25 cellular contexts compared by ENCODE assay signal in genomic region chr16:53848277-53848942, GRCh38.
DNase-seq lines count a peak whose midpoint lies in the region; ATAC-seq, FAIRE-seq and TF ChIP-seq lines count a peak whose summit lies in the region.
"Had no signal": no experiment of that assay in that cellular context is flagged by ENCODE, and none has a peak within 500 bp of the region (broad histone marks: within the 10 kb centered on the region; RNA-seq: fewer than 3 reads in every experiment).

No MANE protein-coding gene starts in this region.

- CTCF ChIA-PET in H1 (lab: Charles Lee; ENCODE audit: partially characterized antibody): interaction anchor here (0.7 kb wide), 1 partner anchor 38 kb away, joined by 3 read pairs; no protein-coding TSS in a partner anchor

- H3K4me1 ChIP-seq in H1 (replicated peaks in 1 of 4; ENCODE audit: control insufficient read depth in 3 of 4, insufficient read depth in 4 of 4, low read length in 3 of 4): peaks cover 0 to 6% (median 0%) of the 10 kb centered on the region in 4 experiments; a peak in 2 of 7 replicates
- H3K4me1 ChIP-seq in adrenal gland (replicated peaks in 1 of 2): peaks cover 0 to 9% of the 10 kb centered on the region in 2 donors
- H3K4me1 ChIP-seq in left ventricle myocardium inferior: peaks cover 3% of the 10 kb centered on the region
- H3K4me1 ChIP-seq in heart left ventricle: peaks cover 0 to 20% (median 0%) of the 10 kb centered on the region in 12 donors
- H3K4me1 ChIP-seq: A549, BE2C, colonic mucosa, gastroesophageal sphincter had no signal

- H2AK5ac ChIP-seq in H1 (ENCODE audit: low read depth, low read length): no peak overlapping the region

- H2BK120ac ChIP-seq in H1 (replicated peaks; ENCODE audit: low read depth, low read length): no peak overlapping the region

- no peaks in the 10 kb centered on the region for H3K9me3 Mint-ChIP-seq in progenitor cell of endocrine pancreas (ENCODE audit: low read depth)
- H3K9me3 Mint-ChIP-seq: activated T-helper 2 cell treated with anti-CD3 and anti-CD28 coated beads, Interferon-gamma antibody, Interleukin-2, Interleukin-4, amounts not matched to agents 10 μg/mL and 5 μg/mL and 100 μg/mL, durations not matched to agents 14 hours and 24 hours and 36 hours; natural killer cell treated with Interleukin-12 subunit alpha and Interleukin-12 subunit beta and Interleukin-15 and Interleukin-18, amount 100 ng/mL, for 72 hours; T-helper 2 cell treated with Interferon-gamma antibody and Interleukin-4, amounts not matched to agents 5 μg/mL and 100 μg/mL, for 36 hours had no signal

- TF ChIP-seq CTCF in H1 (IDR thresholded peaks at IDR 0.05; ENCODE audit: control extremely low read depth in 1 of 3, insufficient read depth in 1 of 3, low read depth in 1 of 3, low read length in 3 of 3): no peak
- TF ChIP-seq CTCF in progenitor cell of endocrine pancreas (IDR thresholded peaks at IDR 0.05; ENCODE audit: unreplicated experiment): no peak
- TF ChIP-seq CTCF in adrenal gland (IDR thresholded peaks at IDR 0.05): no peak
- no peak for TF ChIP-seq CTCF in left ventricle myocardium inferior (IDR thresholded peaks at IDR 0.05; ENCODE audit: borderline replicate concordance)
- no peak for TF ChIP-seq CTCF in heart left ventricle (IDR thresholded peaks at IDR 0.05)

- H3K4me1 Mint-ChIP-seq in progenitor cell of endocrine pancreas (ENCODE audit: low read depth): peaks cover 15% of the 10 kb centered on the region

- WGBS in H1 (ENCODE audit: extremely low coverage in 1 of 2, insufficient coverage in 1 of 2, insufficient read length in 1 of 2, insufficient replicate concordance in 2 of 2, low coverage in 1 of 2, low lambda C conversion rate in 2 of 2, missing lambda C conversion rate in 1 of 2), 2 experiments: 86% methylated on average over 3 of the region's 3 CpGs; no CpG with 5 or more reads in 1 of the 2 experiments
- 64 to 68% (median 67%) methylated on average over 3 of the region's 3 CpGs for WGBS in adrenal gland, 4 donors
- WGBS in heart left ventricle, 4 donors: 83 to 88% (median 84%) methylated on average over 3 of the region's 3 CpGs

- FAIRE-seq in H1 (lab: Jason Lieb, UNC): no peak
- FAIRE-seq: A549 had no signal

- H2BK12ac ChIP-seq in H1 (ENCODE audit: low read depth, low read length): peak overlapping the region; percentile 50; the same call in 1 of the 2 replicates

- TF ChIP-seq RAD21 in H1 (IDR thresholded peaks at IDR 0.05 in 1 of 2, conservative IDR thresholded peaks at IDR 0.05 in 1 of 2; ENCODE audit: low read depth in 2 of 2, low read length in 2 of 2): no peak

- TF ChIP-seq POLR2A in H1 (IDR thresholded peaks at IDR 0.05; ENCODE audit: control extremely low read depth in 1 of 2, low read depth in 2 of 2, low read length in 2 of 2) (no peak), adrenal gland (IDR thresholded peaks at IDR 0.05) (no peak), heart left ventricle (IDR thresholded peaks at IDR 0.05) (no peak)

- H3K9me3 ChIP-seq in H1 (ENCODE audit: insufficient read depth in 2 of 2, low read depth in 1 of 2, low read length in 1 of 2): no peaks in the 10 kb centered on the region
- H3K9me3 ChIP-seq in adrenal gland (replicated peaks in 1 of 3): no peaks in the 10 kb centered on the region
- H3K9me3 ChIP-seq in left ventricle myocardium inferior (replicated peaks): no peaks in the 10 kb centered on the region
- H3K9me3 ChIP-seq in heart left ventricle: no peaks in the 10 kb centered on the region
- H3K9me3 ChIP-seq: A549, BE2C, colonic mucosa, gastroesophageal sphincter, sigmoid colon, upper lobe of left lung had no signal

- no peaks in the 10 kb centered on the region for H3K79me2 ChIP-seq in H1 (ENCODE audit: control insufficient read depth in 1 of 2, insufficient read depth in 2 of 2, low read length in 2 of 2)

- no peak overlapping the region for H3K9ac ChIP-seq in H1 (replicated peaks in 1 of 4; ENCODE audit: extremely low read depth in 1 of 4, low read depth in 3 of 4, low read length in 3 of 4)

- DNase-seq in NCI-H510A treated with DMSO at 0.1 percent for 48 hours (lab: John Stamatoyannopoulos, UW): peak; percentile 34
- DNase-seq in NCI-H510A (lab: John Stamatoyannopoulos, UW): no peak
- DNase-seq in NCI-H146 (lab: John Stamatoyannopoulos, UW): peak; percentile 27
- no peak for DNase-seq in H1 (ENCODE audit: low read depth in 1 of 2, low spot score in 2 of 2)
- no peak for DNase-seq in progenitor cell of endocrine pancreas (ENCODE audit: low spot score, unreplicated experiment)
- DNase-seq in adrenal gland: no peak
- DNase-seq in left ventricle myocardium inferior: no peak
- DNase-seq in heart left ventricle: no peak
- DNase-seq: activated CD8-positive, alpha-beta memory T cell treated with anti-CD3 and anti-CD28 coated beads, Interleukin-2, amount 50 U/mL, for 48 hours; BE2C; colonic mucosa; COR-L47; KG1; left colon; MV-4-11; NCI-H2029; NCI-H446; posterior cingulate gyrus; sigmoid colon; upper lobe of left lung had no signal

- no peaks in the 10 kb centered on the region for H3K79me1 ChIP-seq in H1 (ENCODE audit: low read depth, low read length)

- POLR2A ChIA-PET in H1 (lab: Charles Lee; ENCODE audit: partially characterized antibody): no interaction called here

- H3K4me3 Mint-ChIP-seq in progenitor cell of endocrine pancreas (ENCODE audit: low read depth): no peak overlapping the region
- H3K4me3 Mint-ChIP-seq: natural killer cell treated with Interleukin-12 subunit alpha and Interleukin-12 subunit beta and Interleukin-15 and Interleukin-18, amount 100 ng/mL, for 72 hours; T-helper 2 cell treated with Interferon-gamma antibody and Interleukin-4, amounts not matched to agents 5 μg/mL and 100 μg/mL, for 36 hours had no signal

- H2BK15ac ChIP-seq in H1 (ENCODE audit: low read length): no peak overlapping the region

- no peak overlapping the region for H3K18ac ChIP-seq in H1 (ENCODE audit: extremely low read depth, low read length)

- no peak overlapping the region for H3K4me2 ChIP-seq in H1 (ENCODE audit: insufficient read depth in 1 of 2, low read depth in 2 of 2, low read length in 2 of 2)
- H3K4me2 ChIP-seq: A549 had no signal

- H4K20me1 ChIP-seq in H1 (replicated peaks in 1 of 2; ENCODE audit: control insufficient read depth in 1 of 2, insufficient read depth in 2 of 2, low read length in 2 of 2): no peaks in the 10 kb centered on the region

- no peaks in the 10 kb centered on the region; the same call in 1 of the 2 replicates for H3K23me2 ChIP-seq in H1 (ENCODE audit: low read depth, low read length)

- H3K4ac ChIP-seq in H1 (replicated peaks; ENCODE audit: insufficient read length, low read depth, low read length): no peak overlapping the region

- H4K5ac ChIP-seq in H1 (ENCODE audit: insufficient read length, low read depth, low read length): no peak overlapping the region

- H2BK20ac ChIP-seq in H1 (ENCODE audit: low read length): no peak overlapping the region

- TF ChIP-seq EP300 in H1 (IDR thresholded peaks at IDR 0.05; ENCODE audit: borderline replicate concordance in 1 of 2, low read depth in 2 of 2, low read length in 2 of 2): no peak

- H3K27ac Mint-ChIP-seq in progenitor cell of endocrine pancreas: peak overlapping the region; percentile 21
- H3K27ac Mint-ChIP-seq: activated T-helper 2 cell treated with anti-CD3 and anti-CD28 coated beads, Interferon-gamma antibody, Interleukin-2, Interleukin-4, amounts not matched to agents 10 μg/mL and 5 μg/mL and 100 μg/mL, durations not matched to agents 14 hours and 24 hours and 36 hours; natural killer cell treated with Interleukin-12 subunit alpha and Interleukin-12 subunit beta and Interleukin-15 and Interleukin-18, amount 100 ng/mL, for 72 hours; T-helper 2 cell treated with Interferon-gamma antibody and Interleukin-4, amounts not matched to agents 5 μg/mL and 100 μg/mL, for 36 hours had no signal

- H3K56ac ChIP-seq in H1 (replicated peaks; ENCODE audit: insufficient read length, low read depth, low read length): no peak overlapping the region

- no peak overlapping the region for H4K91ac ChIP-seq in H1 (replicated peaks; ENCODE audit: insufficient read length, low read length)

- H3K4me3 ChIP-seq in H1 (ENCODE audit: extremely low read depth in 1 of 4, insufficient read depth in 2 of 4, low read depth in 3 of 4, low read length in 4 of 4) (no peak overlapping the region), adrenal gland (no peak overlapping the region), left ventricle myocardium inferior (no peak overlapping the region), heart left ventricle (no peak overlapping the region)
- H3K4me3 ChIP-seq: A549, colonic mucosa, gastroesophageal sphincter, sigmoid colon, upper lobe of left lung had no signal

- peak overlapping the region; percentile 39; the same call in 1 of the 2 replicates for H4K8ac ChIP-seq in H1 (ENCODE audit: extremely low read depth, insufficient read depth, low read length)

- intact Hi-C loops in adrenal gland (cut with DNase I): no loop called here
- intact Hi-C loops in left ventricle myocardium inferior (cut with micrococcal nuclease): no loop called here
- intact Hi-C loops in heart left ventricle (cut with DNase I): no loop called here

- no peak overlapping the region for H3K14ac ChIP-seq in H1 (ENCODE audit: insufficient read length)

- H2BK5ac ChIP-seq in H1 (ENCODE audit: low read depth, low read length): no peak overlapping the region

- H3K23ac ChIP-seq in H1 (ENCODE audit: insufficient read length): no peak overlapping the region

- peaks cover 2% of the 10 kb centered on the region for H3K36me3 Mint-ChIP-seq in progenitor cell of endocrine pancreas (ENCODE audit: insufficient read depth)

- no peaks in the 10 kb centered on the region for H3K27me3 ChIP-seq in H1 (replicated peaks in 1 of 4; ENCODE audit: control insufficient read depth in 3 of 4, extremely low read depth in 1 of 4, insufficient read depth in 3 of 4, low read length in 3 of 4)
- H3K27me3 ChIP-seq in adrenal gland: no peaks in the 10 kb centered on the region
- H3K27me3 ChIP-seq in left ventricle myocardium inferior (ENCODE audit: low read depth): no peaks in the 10 kb centered on the region
- H3K27me3 ChIP-seq in heart left ventricle: no peaks in the 10 kb centered on the region
- H3K27me3 ChIP-seq: BE2C, colonic mucosa, gastroesophageal sphincter, sigmoid colon, upper lobe of left lung had no signal

- no peak for ATAC-seq in heart left ventricle
- ATAC-seq: A549; gastroesophageal sphincter; left colon; natural killer cell treated with Interleukin-12 subunit alpha and Interleukin-12 subunit beta and Interleukin-15 and Interleukin-18, amount 100 ng/mL, for 72 hours had no signal

- no peak overlapping the region for H3K27ac ChIP-seq in H1 (ENCODE audit: low read depth, low read length)
- H3K27ac ChIP-seq in adrenal gland: no peak overlapping the region
- no peak overlapping the region for H3K27ac ChIP-seq in left ventricle myocardium inferior (replicated peaks)
- no peak overlapping the region for H3K27ac ChIP-seq in heart left ventricle
- H3K27ac ChIP-seq: A549, colonic mucosa, gastroesophageal sphincter, sigmoid colon, upper lobe of left lung had no signal

- no peaks in the 10 kb centered on the region for H3K36me3 ChIP-seq in H1 (ENCODE audit: control insufficient read depth in 2 of 4, insufficient read depth in 4 of 4, low read length in 3 of 4)
- no peaks in the 10 kb centered on the region for H3K36me3 ChIP-seq in adrenal gland (replicated peaks in 1 of 2)
- H3K36me3 ChIP-seq in left ventricle myocardium inferior: peaks cover 17% of the 10 kb centered on the region
- H3K36me3 ChIP-seq in heart left ventricle: peaks cover 0 to 35% (median 6%) of the 10 kb centered on the region in 9 donors
- H3K36me3 ChIP-seq: colonic mucosa had no signal

- no peaks in the 10 kb centered on the region for H3K27me3 Mint-ChIP-seq in progenitor cell of endocrine pancreas
- H3K27me3 Mint-ChIP-seq: natural killer cell treated with Interleukin-12 subunit alpha and Interleukin-12 subunit beta and Interleukin-15 and Interleukin-18, amount 100 ng/mL, for 72 hours had no signal

- no peak overlapping the region for H2AFZ ChIP-seq in H1 (ENCODE audit: low read length)

Comparison
In these comparisons a context has a peak if more than half of its experiments do, and no peak if none do; other contexts are left out.
1. DNase-seq: peak in NCI-H510A treated with DMSO at 0.1 percent for 48 hours (single experiment) and NCI-H146 (single experiment); none in NCI-H510A (single experiment), H1 (0 of 2), progenitor cell of endocrine pancreas (single experiment), adrenal gland (0 of 7), left ventricle myocardium inferior (single experiment) and heart left ventricle (0 of 5).